ENCODE assay signal across 11 cellular contexts in the genomic region with DNA sequence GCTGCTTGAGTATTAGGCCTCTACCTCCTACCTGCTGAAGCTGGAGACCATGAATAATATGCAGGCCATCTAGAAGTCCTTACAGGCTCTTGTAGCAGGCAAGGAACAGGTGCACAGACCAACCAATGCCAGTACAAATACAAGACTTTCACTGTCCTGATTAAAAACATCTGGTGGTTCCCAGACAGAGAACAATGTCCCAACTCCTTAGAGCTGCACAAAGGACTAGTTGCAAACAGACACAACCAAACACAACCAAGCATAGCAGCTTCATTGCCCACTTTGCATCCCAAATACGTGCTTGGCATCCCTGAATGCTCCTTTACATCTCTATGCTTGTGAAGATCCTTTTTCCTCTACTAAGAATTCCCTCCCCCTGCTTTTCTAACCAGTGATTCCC.
"Had no signal": no experiment of that assay in that cellular context is flagged by ENCODE, and none has a peak within 500 bp of the region (broad histone marks: within the 10 kb centered on the region; RNA-seq: fewer than 3 reads in every experiment).

No MANE protein-coding gene starts in this region.

- H3K4me1 Mint-ChIP-seq: activated CD4-positive, alpha-beta T cell treated with anti-CD3 and anti-CD28 coated beads, Interleukin-2, amount 10 ng/mL, durations not matched to agents 7 days and 5 days; activated naive CD4-positive, alpha-beta T cell treated with anti-CD3 and anti-CD28 coated beads, Interleukin-2, amount 10 ng/mL, durations not matched to agents 7 days and 5 days; central memory CD8-positive, alpha-beta T cell; stimulated activated memory B cell treated with anti-CD40 and anti-IgM and Interleukin-4, amounts not matched to agents 10 μg/mL and 1 μg/mL and 100 μg/mL, for 72 hours had no signal

- H3K4me1 ChIP-seq: upper lobe of left lung had no signal

- DNase-seq: activated CD4-positive, alpha-beta T cell treated with anti-CD3 and anti-CD28 coated beads, Interleukin-2, amount 10 ng/mL, durations not matched to agents 7 days and 5 days; activated CD4-positive, CD25-positive, alpha-beta regulatory T cell; activated CD8-positive, alpha-beta memory T cell treated with anti-CD3 and anti-CD28 coated beads for 24 hours; activated naive CD4-positive, alpha-beta T cell treated with anti-CD3 and anti-CD28 coated beads, Interleukin-2, amount 10 ng/mL, durations not matched to agents 7 days and 5 days; mammary epithelial cell; T-helper 2 cell; upper lobe of left lung had no signal

- H3K27ac ChIP-seq: skin epidermis, upper lobe of left lung had no signal

- H3K9me3 ChIP-seq: upper lobe of left lung had no signal

- H3K36me3 Mint-ChIP-seq: activated naive CD4-positive, alpha-beta T cell treated with anti-CD3 and anti-CD28 coated beads, Interleukin-2, amount 10 ng/mL, durations not matched to agents 7 days and 5 days; natural killer cell treated with Interleukin-12 subunit alpha and Interleukin-12 subunit beta and Interleukin-15 and Interleukin-18, amount 100 ng/mL, for 72 hours; stimulated activated memory B cell treated with anti-CD40 and anti-IgM and Interleukin-4, amounts not matched to agents 10 μg/mL and 1 μg/mL and 100 μg/mL, for 72 hours had no signal

- H3K9me3 Mint-ChIP-seq: activated CD4-positive, alpha-beta T cell treated with anti-CD3 and anti-CD28 coated beads, Interleukin-2, amount 10 ng/mL, durations not matched to agents 7 days and 5 days; activated naive CD4-positive, alpha-beta T cell treated with anti-CD3 and anti-CD28 coated beads, Interleukin-2, amount 10 ng/mL, durations not matched to agents 7 days and 5 days; central memory CD8-positive, alpha-beta T cell; stimulated activated memory B cell treated with anti-CD40 and anti-IgM and Interleukin-4, amounts not matched to agents 10 μg/mL and 1 μg/mL and 100 μg/mL, for 72 hours had no signal

- H3K27ac Mint-ChIP-seq: activated CD4-positive, alpha-beta T cell treated with anti-CD3 and anti-CD28 coated beads, Interleukin-2, amount 10 ng/mL, durations not matched to agents 7 days and 5 days; activated naive CD4-positive, alpha-beta T cell treated with anti-CD3 and anti-CD28 coated beads, Interleukin-2, amount 10 ng/mL, durations not matched to agents 7 days and 5 days; natural killer cell treated with Interleukin-12 subunit alpha and Interleukin-12 subunit beta and Interleukin-15 and Interleukin-18, amount 100 ng/mL, for 72 hours; stimulated activated memory B cell treated with anti-CD40 and anti-IgM and Interleukin-4, amounts not matched to agents 10 μg/mL and 1 μg/mL and 100 μg/mL, for 72 hours had no signal

- H3K4me3 ChIP-seq: skin epidermis, upper lobe of left lung had no signal

- H3K27me3 ChIP-seq: upper lobe of left lung had no signal

- H3K4me3 Mint-ChIP-seq: activated CD4-positive, alpha-beta T cell treated with anti-CD3 and anti-CD28 coated beads, Interleukin-2, amount 10 ng/mL, durations not matched to agents 7 days and 5 days; activated naive CD4-positive, alpha-beta T cell treated with anti-CD3 and anti-CD28 coated beads, Interleukin-2, amount 10 ng/mL, durations not matched to agents 7 days and 5 days; central memory CD8-positive, alpha-beta T cell; natural killer cell treated with Interleukin-12 subunit alpha and Interleukin-12 subunit beta and Interleukin-15 and Interleukin-18, amount 100 ng/mL, for 72 hours; stimulated activated memory B cell treated with anti-CD40 and anti-IgM and Interleukin-4, amounts not matched to agents 10 μg/mL and 1 μg/mL and 100 μg/mL, for 72 hours had no signal

- H3K27me3 Mint-ChIP-seq: activated naive CD4-positive, alpha-beta T cell treated with anti-CD3 and anti-CD28 coated beads, Interleukin-2, amount 10 ng/mL, durations not matched to agents 7 days and 5 days; natural killer cell treated with Interleukin-12 subunit alpha and Interleukin-12 subunit beta and Interleukin-15 and Interleukin-18, amount 100 ng/mL, for 72 hours; stimulated activated memory B cell treated with anti-CD40 and anti-IgM and Interleukin-4, amounts not matched to agents 10 μg/mL and 1 μg/mL and 100 μg/mL, for 72 hours had no signal

- H3K36me3 ChIP-seq: upper lobe of left lung had no signal

- ATAC-seq: natural killer cell treated with Interleukin-12 subunit alpha and Interleukin-12 subunit beta and Interleukin-15 and Interleukin-18, amount 100 ng/mL, for 72 hours; stimulated activated memory B cell treated with anti-CD40 and anti-IgM and Interleukin-4, amounts not matched to agents 10 μg/mL and 1 μg/mL and 100 μg/mL, for 72 hours had no signal
